Comparison of ENCODE assay signal across 24 cellular contexts in the genomic region with DNA sequence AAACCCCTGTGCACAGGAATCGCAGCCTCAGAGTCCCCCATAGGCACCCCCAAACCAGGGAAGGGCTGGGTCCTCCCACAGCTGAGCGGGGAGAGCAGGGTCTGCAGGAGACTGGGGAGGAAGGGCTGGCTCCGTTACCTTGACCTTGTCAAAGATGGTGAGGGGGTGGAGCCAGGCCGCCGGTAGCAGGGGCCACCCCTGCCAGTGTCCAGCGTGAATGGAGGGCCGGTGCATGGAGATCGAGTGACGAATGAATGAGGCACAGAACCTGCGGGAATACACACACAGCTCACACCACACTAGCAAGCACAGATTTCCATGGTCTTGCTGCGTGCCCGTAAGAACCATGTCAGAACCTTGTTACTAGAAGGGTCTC.
"Had no signal": no experiment of that assay in that cellular context is flagged by ENCODE, and none has a peak within 500 bp of the region (broad histone marks: within the 10 kb centered on the region; RNA-seq: fewer than 3 reads in every experiment).

No MANE protein-coding gene starts in this region.

- H3K4me1 Mint-ChIP-seq: activated CD4-positive, alpha-beta T cell treated with anti-CD3 and anti-CD28 coated beads, Interleukin-2, amount 10 ng/mL, durations not matched to agents 24 days and 14 days had no signal

- H3K27ac ChIP-seq: coronary artery had no signal

- H3K36me3 ChIP-seq: esophagus muscularis mucosa, tibial nerve had no signal

- H3K4me3 Mint-ChIP-seq: activated CD4-positive, alpha-beta T cell treated with anti-CD3 and anti-CD28 coated beads, Interleukin-2, amount 10 ng/mL, durations not matched to agents 24 days and 14 days; activated CD8-positive, alpha-beta T cell treated with anti-CD3 and anti-CD28 coated beads, Interleukin-2, amount 10 ng/mL, durations not matched to agents 7 days and 5 days; activated naive CD8-positive, alpha-beta T cell; brain; neural crest cell had no signal

- FAIRE-seq: keratinocyte had no signal

- DNase-seq: activated CD4-positive, alpha-beta T cell treated with anti-CD3 and anti-CD28 coated beads, Interleukin-2, amount 10 ng/mL, durations not matched to agents 24 days and 14 days; activated CD4-positive, CD25-positive, alpha-beta regulatory T cell; activated CD8-positive, alpha-beta memory T cell treated with anti-CD3 and anti-CD28 coated beads, Interleukin-2, amount 50 U/mL, for 48 hours; activated CD8-positive, alpha-beta T cell treated with anti-CD3 and anti-CD28 coated beads, Interleukin-2, amount 10 ng/mL, durations not matched to agents 7 days and 5 days; activated gamma-delta T cell treated with Interleukin-2 at 50 U/mL for 16 hours; amygdala; central memory CD4-positive, alpha-beta T cell; effector CD4-positive, alpha-beta T cell; hippocampal formation; left ventricle myocardium superior; mesendoderm; retina; stimulated activated CD4-positive, alpha-beta T cell treated with anti-CD3 and anti-CD28 coated beads, Interleukin-15, amount 100 ng/mL, for 24 hours; stimulated activated CD4-positive, alpha-beta T cell treated with anti-CD3 and anti-CD28 coated beads, Interleukin-4, amount 100 ng/mL, for 1 hour; stimulated activated naive CD4-positive, alpha-beta T cell; T-helper 2 cell had no signal

- H3K36me3 Mint-ChIP-seq: activated naive CD8-positive, alpha-beta T cell; brain had no signal

- H3K9me3 Mint-ChIP-seq: activated CD4-positive, alpha-beta T cell treated with anti-CD3 and anti-CD28 coated beads, Interleukin-2, amount 10 ng/mL, durations not matched to agents 24 days and 14 days; brain; neural crest cell had no signal

- ATAC-seq: activated CD8-positive, alpha-beta T cell treated with anti-CD3 and anti-CD28 coated beads, Interleukin-2, amount 10 ng/mL, durations not matched to agents 7 days and 5 days; left ventricle myocardium superior had no signal

- H3K4me3 ChIP-seq: coronary artery, esophagus muscularis mucosa, skin epidermis, tibial nerve had no signal

- H3K27me3 Mint-ChIP-seq: activated naive CD8-positive, alpha-beta T cell; brain had no signal

- H3K27me3 ChIP-seq: esophagus muscularis mucosa had no signal

- H3K27ac Mint-ChIP-seq: activated CD4-positive, alpha-beta T cell treated with anti-CD3 and anti-CD28 coated beads, Interleukin-2, amount 10 ng/mL, durations not matched to agents 24 days and 14 days; activated CD8-positive, alpha-beta T cell treated with anti-CD3 and anti-CD28 coated beads, Interleukin-2, amount 10 ng/mL, durations not matched to agents 7 days and 5 days; activated naive CD8-positive, alpha-beta T cell had no signal

- H3K9me3 ChIP-seq: esophagus muscularis mucosa, tibial nerve had no signal
